Comparison of ENCODE assay signal across 2 cellular contexts in genomic region chr7:28748934-28749584, GRCh38.
TF ChIP-seq lines count a peak whose summit lies in the region.

No MANE protein-coding gene starts in this region.

TF ChIP-seq in HCT116, 20 proteins besides CTCF, POLR2A, EP300 and RAD21 (continued from another document):
- TF ChIP-seq EZH2 (IDR thresholded peaks at IDR 0.05) = no peak
- peak; percentile 23 for TF ChIP-seq TCF7L2 (IDR thresholded peaks at IDR 0.05; ENCODE audit: borderline replicate concordance, extremely low read depth, insufficient read depth, insufficient read length)
- TF ChIP-seq CBX3 (IDR thresholded peaks at IDR 0.05; ENCODE audit: low read depth) = 0 out of 2 replicates have a peak, but pooled peaks have one; percentile 52
- TF ChIP-seq ZNF274 (IDR thresholded peaks at IDR 0.05; ENCODE audit: low read depth, low read length) = no peak
- no peak for TF ChIP-seq ATF3 (IDR thresholded peaks at IDR 0.05)
- no peak for TF ChIP-seq CEBPB (IDR thresholded peaks at IDR 0.05; ENCODE audit: low read depth)
- no peak for TF ChIP-seq POLR2AphosphoS5 (IDR thresholded peaks at IDR 0.05; ENCODE audit: low read depth, low read length)
- TF ChIP-seq REST (IDR thresholded peaks at IDR 0.05; ENCODE audit: low read depth) = no peak
- TF ChIP-seq EZH2phosphoT487 (IDR thresholded peaks at IDR 0.05; ENCODE audit: borderline replicate concordance) = no peak
- TF ChIP-seq ZBTB33 (IDR thresholded peaks at IDR 0.05; ENCODE audit: extremely low read depth, insufficient replicate concordance, low read length) = peak; percentile 23
- TF ChIP-seq MAX (IDR thresholded peaks at IDR 0.05) = peak; percentile 72
- TF ChIP-seq EGR1 (IDR thresholded peaks at IDR 0.05; ENCODE audit: low read depth) = no peak

TF ChIP-seq in HepG2, 621 proteins besides CTCF, POLR2A, EP300 and RAD21 (continued from another document):
- TF ChIP-seq ISX (CRISPR knock-in tag; conservative IDR thresholded peaks at IDR 0.05) (no peak), CBX5 (CRISPR knock-in tag; IDR thresholded peaks at IDR 0.05; ENCODE audit: borderline replicate concordance) (no peak), JUNB (CRISPR knock-in tag; IDR thresholded peaks at IDR 0.05; ENCODE audit: borderline replicate concordance) (no peak), ZNF317 (CRISPR knock-in tag; IDR thresholded peaks at IDR 0.05) (no peak), LRRFIP1 (CRISPR knock-in tag; conservative IDR thresholded peaks at IDR 0.05) (no peak)
TF ChIP-seq in HepG2: peak in this region for 0.
